Comparison of ENCODE assay signal across 8 cellular contexts in the genomic region with DNA sequence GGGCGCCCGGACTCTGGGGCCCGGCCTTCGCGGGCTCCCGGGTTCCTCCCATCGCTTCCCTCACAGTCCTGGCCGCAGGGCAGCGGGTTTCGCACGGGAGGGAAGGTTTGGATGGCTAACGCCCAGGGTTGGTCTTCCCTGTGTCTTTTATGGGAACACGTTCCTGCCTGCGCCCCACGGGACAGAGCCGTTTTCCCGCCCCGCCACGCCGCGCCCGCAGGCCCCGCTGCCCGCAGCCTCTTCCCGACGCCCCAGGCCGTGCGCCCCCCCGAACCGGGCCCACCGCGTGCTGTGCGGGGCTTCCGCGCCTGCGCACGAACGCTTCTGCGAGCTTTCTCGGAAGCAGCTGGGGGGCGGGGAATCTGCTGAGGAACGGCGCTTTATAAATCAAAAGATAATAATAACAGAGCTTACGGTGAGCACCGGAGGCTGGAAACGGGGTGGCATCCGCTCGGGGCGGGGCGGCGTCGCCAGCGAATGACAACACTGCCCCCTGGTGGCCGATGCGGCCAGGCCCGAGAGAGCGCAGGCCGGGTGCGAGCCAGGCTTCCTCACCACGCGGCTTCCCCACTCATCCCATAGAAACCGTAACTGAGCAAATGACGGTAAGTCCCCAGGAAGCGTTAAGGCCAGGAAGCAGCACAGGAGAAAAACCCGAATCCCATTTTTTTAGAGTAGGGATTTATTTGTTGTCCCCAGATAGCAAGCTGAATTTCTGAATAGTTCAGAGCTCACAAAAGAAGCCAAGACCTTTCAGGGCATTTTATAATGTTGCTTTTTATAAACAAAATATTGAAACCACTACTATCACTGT.
DNase-seq lines count a peak whose midpoint lies in the region; ATAC-seq and FAIRE-seq lines count a peak whose summit lies in the region.

No MANE protein-coding gene starts in this region.

- peak; percentile 72 for ATAC-seq in HG03520 (IDR thresholded peaks at IDR 0.05; ENCODE audit: unreplicated experiment)
- peak; percentile 99 for ATAC-seq in activated CD8-positive, alpha-beta T cell treated with anti-CD3 and anti-CD28 coated beads, Interleukin-2, amount 10 ng/mL, durations not matched to agents 7 days and 5 days

- FAIRE-seq in GM18507 (lab: Jason Lieb, UNC), result peak; percentile 82

- no peak overlapping the region for H3K27ac Mint-ChIP-seq in activated CD8-positive, alpha-beta T cell treated with anti-CD3 and anti-CD28 coated beads, Interleukin-2, amount 10 ng/mL, durations not matched to agents 7 days and 5 days

- peaks cover 17% of the 10 kb centered on the region for H3K27me3 Mint-ChIP-seq in activated CD8-positive, alpha-beta T cell treated with anti-CD3 and anti-CD28 coated beads, Interleukin-2, amount 10 ng/mL, durations not matched to agents 7 days and 5 days (ENCODE audit: low read depth)

- H3K4me1 Mint-ChIP-seq in activated CD8-positive, alpha-beta T cell treated with anti-CD3 and anti-CD28 coated beads, Interleukin-2, amount 10 ng/mL, durations not matched to agents 7 days and 5 days (ENCODE audit: low read depth), result peaks cover 4% of the 10 kb centered on the region

- POLR2A ChIA-PET in activated CD8-positive, alpha-beta T cell treated with anti-CD3 and anti-CD28 coated beads, Interleukin-2, amount 10 ng/mL, durations not matched to agents 7 days and 5 days (lab: Charles Lee), result no interaction called here

- H3K36me3 Mint-ChIP-seq in activated CD8-positive, alpha-beta T cell treated with anti-CD3 and anti-CD28 coated beads, Interleukin-2, amount 10 ng/mL, durations not matched to agents 7 days and 5 days (ENCODE audit: low read depth), result no peaks in the 10 kb centered on the region

- DNase-seq in 8988T (peak; percentile 78), GM18507 (ENCODE audit: extremely low spot score, insufficient read length, low read depth) (peak; percentile 65), NCI-H774 (lab: John Stamatoyannopoulos, UW) (peak; percentile 78), lung microvascular endothelial cell (ENCODE audit: low read depth in 2 of 2) (peak; percentile 90 to 93)
- DNase-seq in activated CD8-positive, alpha-beta T cell treated with anti-CD3 and anti-CD28 coated beads, Interleukin-2, amount 10 ng/mL, durations not matched to agents 7 days and 5 days, result peak; percentile 85
- peak; percentile 71 for DNase-seq in effector CD8-positive, alpha-beta T cell (lab: John Stamatoyannopoulos, UW)
- DNase-seq in stimulated activated CD4-positive, alpha-beta T cell treated with anti-CD3 and anti-CD28 coated beads, TNF-alpha, amount 100 ng/mL, for 1 hour (ENCODE audit: low read depth in 3 of 3, low spot score in 1 of 3), result peak; percentile 46 to 90 (median 68)

- no peaks in the 10 kb centered on the region for H3K9me3 Mint-ChIP-seq in activated CD8-positive, alpha-beta T cell treated with anti-CD3 and anti-CD28 coated beads, Interleukin-2, amount 10 ng/mL, durations not matched to agents 7 days and 5 days (ENCODE audit: insufficient read depth)

- peak overlapping the region; percentile 55 for H3K4me3 Mint-ChIP-seq in activated CD8-positive, alpha-beta T cell treated with anti-CD3 and anti-CD28 coated beads, Interleukin-2, amount 10 ng/mL, durations not matched to agents 7 days and 5 days

- CTCF ChIA-PET in activated CD8-positive, alpha-beta T cell treated with anti-CD3 and anti-CD28 coated beads, Interleukin-2, amount 10 ng/mL, durations not matched to agents 7 days and 5 days (lab: Charles Lee), result interaction anchor here (0.6 to 3.8 kb wide), 74 partner anchors 8 to 1102 kb away, joined by 3 to 53 read pairs (median 4); a partner anchor contains a TSS

Comparison
In these comparisons a context has a peak if more than half of its experiments do, and no peak if none do; other contexts are left out.
1. Peak in every context shown above with its lines: DNase-seq and ATAC-seq.